Comparison of ENCODE assay signal across 8 cellular contexts in genomic region chr10:99658622-99659030, GRCh38. TPM values are rescaled to one million over a fixed set of nuclear protein-coding genes. Genes with fewer than 3 reads are reported as not detected.
DNase-seq lines count a peak whose midpoint lies in the region; ATAC-seq, FAIRE-seq and TF ChIP-seq lines count a peak whose summit lies in the region.
"Had no signal": no experiment of that assay in that cellular context is flagged by ENCODE, and none has a peak within 500 bp of the region (broad histone marks: within the 10 kb centered on the region; RNA-seq: fewer than 3 reads in every experiment).

No MANE protein-coding gene starts in this region.

- CTCF ChIA-PET in SK-N-SH (lab: Yijun Ruan, JAX) = interaction anchor here (0.8 to 1.4 kb wide), 5 partner anchors 11 to 223 kb away, joined by 3 to 4 read pairs (median 4); no protein-coding TSS in a partner anchor

- TF ChIP-seq RAD21 in SK-N-SH (IDR thresholded peaks at IDR 0.05; ENCODE audit: low read length) = no peak

- H3K36me3 ChIP-seq in H7 (replicated peaks; ENCODE audit: control insufficient read depth, insufficient read depth, low read length) = peaks cover 1% of the 10 kb centered on the region
- peaks cover 6 to 19% of the 10 kb centered on the region in 2 experiments for H3K36me3 ChIP-seq in SK-N-SH (replicated peaks in 1 of 2; ENCODE audit: control insufficient read depth in 1 of 2, insufficient read depth in 2 of 2, low read length in 1 of 2)
- H3K36me3 ChIP-seq in astrocyte (ENCODE audit: insufficient read depth, low read length) = peaks cover 9% of the 10 kb centered on the region

- H3F3A ChIP-seq in SK-N-SH (replicated peaks; ENCODE audit: insufficient read depth) = peaks cover 24% of the 10 kb centered on the region

- no peaks in the 10 kb centered on the region for H3K36me3 Mint-ChIP-seq in astrocyte (ENCODE audit: low read depth, unreplicated experiment)

- TF ChIP-seq EP300 in SK-N-SH (IDR thresholded peaks at IDR 0.05; ENCODE audit: borderline replicate concordance in 1 of 2, low read depth in 1 of 2, low read length in 1 of 2) = no peak

- H4K20me1 ChIP-seq in SK-N-SH (ENCODE audit: insufficient read depth) (no peaks in the 10 kb centered on the region), astrocyte (ENCODE audit: insufficient read depth, low read length) (peaks cover 17% of the 10 kb centered on the region)

- H3K4me1 ChIP-seq in SK-N-SH (ENCODE audit: control insufficient read depth in 1 of 2, insufficient read depth in 2 of 2, low read depth in 1 of 2, low read length in 1 of 2) (peaks cover 0 to 6% of the 10 kb centered on the region in 2 experiments; a peak in 2 of 4 replicates), astrocyte (ENCODE audit: insufficient read depth, low read length) (peaks cover 29% of the 10 kb centered on the region)

- peak overlapping the region; percentile 86 for H3K4me3 ChIP-seq in H7 (ENCODE audit: insufficient read depth, low read depth, low read length)
- peak overlapping the region; percentile 91 for H3K4me3 ChIP-seq in SK-N-SH (ENCODE audit: low read depth in 2 of 2, low read length in 1 of 2)
- H3K4me3 ChIP-seq in astrocyte (ENCODE audit: insufficient read depth, low read depth, low read length) = peak overlapping the region; percentile 98

- peak overlapping the region; percentile 94 for H3K4me2 ChIP-seq in SK-N-SH
- H3K4me2 ChIP-seq in astrocyte (ENCODE audit: low read length) = peak overlapping the region; percentile 98

- peaks cover 38% of the 10 kb centered on the region for H3K79me2 ChIP-seq in SK-N-SH (ENCODE audit: insufficient read depth)
- H3K79me2 ChIP-seq in astrocyte (ENCODE audit: insufficient read depth, low read length) = peaks cover 43% of the 10 kb centered on the region

- H3K27ac ChIP-seq in SK-N-SH (ENCODE audit: low read depth in 2 of 2, low read length in 1 of 2) (no peak overlapping the region; a peak in 2 of 4 replicates), astrocyte (ENCODE audit: low read depth, low read length) (peak overlapping the region; percentile 95)

- H3K4me3 Mint-ChIP-seq in astrocyte (ENCODE audit: unreplicated experiment) = peak overlapping the region; percentile 94

- H3K9me2 ChIP-seq in SK-N-SH = no peaks in the 10 kb centered on the region

- H3K4me1 Mint-ChIP-seq in astrocyte (ENCODE audit: low read depth, unreplicated experiment) = peaks cover 10% of the 10 kb centered on the region

- H3K27me3 Mint-ChIP-seq in astrocyte (ENCODE audit: low read depth, unreplicated experiment) = peaks cover 2% of the 10 kb centered on the region

- DNase-seq in H7 (peak; percentile 31), SK-N-SH (peak; percentile 31), astrocyte (ENCODE audit: low read depth) (peak; percentile 61), iPS-NIHi11 (ENCODE audit: low spot score) (peak; percentile 26), KG1 (lab: John Stamatoyannopoulos, UW) (no peak)
- peak; percentile 39 to 53 (median 46) for DNase-seq in stimulated activated CD4-positive, alpha-beta T cell treated with anti-CD3 and anti-CD28 coated beads, Interleukin-12 subunit alpha, Interleukin-12 subunit beta, amount 100 ng/mL, for 48 hours (ENCODE audit: low read depth in 2 of 3, low spot score in 1 of 3)

- H3K27me3 ChIP-seq in H7 (ENCODE audit: control insufficient read depth, insufficient read depth, low read length) (peaks cover 18% of the 10 kb centered on the region; the same call in 1 of the 2 replicates), SK-N-SH (ENCODE audit: insufficient read depth) (no peaks in the 10 kb centered on the region), astrocyte (ENCODE audit: insufficient read depth, low read length) (no peaks in the 10 kb centered on the region)

- no peak for ATAC-seq in HG03045 (IDR thresholded peaks at IDR 0.05; ENCODE audit: unreplicated experiment)

- peak overlapping the region; percentile 75 for H3K27ac Mint-ChIP-seq in astrocyte (ENCODE audit: unreplicated experiment)

- H3K9me3 ChIP-seq in SK-N-SH = no peaks in the 10 kb centered on the region
- no peaks in the 10 kb centered on the region for H3K9me3 ChIP-seq in astrocyte (ENCODE audit: insufficient read depth, low read depth, low read length)

- WGBS in SK-N-SH (ENCODE audit: low lambda C conversion rate) = 5% methylated on average over 24 of the region's 24 CpGs

- no peaks in the 10 kb centered on the region for H3K9me3 Mint-ChIP-seq in astrocyte (ENCODE audit: unreplicated experiment)

- H2AFZ ChIP-seq in SK-N-SH (ENCODE audit: low read depth) (peak overlapping the region; percentile 90), astrocyte (ENCODE audit: low read depth, low read length) (peak overlapping the region; percentile 89)

- FAIRE-seq in astrocyte (lab: Jason Lieb, UNC) = no peak
- FAIRE-seq: frontal cortex had no signal

- POLR2A ChIA-PET in SK-N-SH (lab: Yijun Ruan, JAX) = interaction anchor here (0.9 to 1.6 kb wide), 5 partner anchors 25 to 74 kb away, joined by 3 to 6 read pairs (median 3); partner anchors contain the start of genes COX15, CUTC and SLC25A28

- TF ChIP-seq CTCF in SK-N-SH (IDR thresholded peaks at IDR 0.05) (no peak), astrocyte (IDR thresholded peaks at IDR 0.05; ENCODE audit: insufficient read depth, low read depth, low read length) (no peak)

- H3K9ac ChIP-seq in SK-N-SH (peak overlapping the region; percentile 94), astrocyte (ENCODE audit: low read length) (peak overlapping the region; percentile 99)

TF ChIP-seq in SK-N-SH, 30 proteins besides CTCF, POLR2A, EP300 and RAD21:
- TF ChIP-seq YY1 (IDR thresholded peaks at IDR 0.05; ENCODE audit: low read depth) = no peak
- no peak for TF ChIP-seq TAF1 (IDR thresholded peaks at IDR 0.05; ENCODE audit: borderline replicate concordance, low read depth, low read length)
- no peak for TF ChIP-seq FOXJ3 (CRISPR knock-in tag; IDR thresholded peaks at IDR 0.05)
- TF ChIP-seq RXRA (IDR thresholded peaks at IDR 0.05; ENCODE audit: borderline replicate concordance, low read depth) = no peak
- TF ChIP-seq EZH2phosphoT487 (IDR thresholded peaks at IDR 0.05; ENCODE audit: borderline replicate concordance, low read depth) = no peak
- TF ChIP-seq USF1 (IDR thresholded peaks at IDR 0.05; ENCODE audit: borderline replicate concordance, low read depth) = no peak
- no peak for TF ChIP-seq NRF1 (IDR thresholded peaks at IDR 0.05; ENCODE audit: low read depth, low read length)
- no peak for TF ChIP-seq FOXM1 (IDR thresholded peaks at IDR 0.05; ENCODE audit: low read depth)
- TF ChIP-seq MXI1 (IDR thresholded peaks at IDR 0.05; ENCODE audit: low read depth, low read length) = no peak
- no peak for TF ChIP-seq JUND (IDR thresholded peaks at IDR 0.05)
- no peak for TF ChIP-seq PBX3 (IDR thresholded peaks at IDR 0.05)
- TF ChIP-seq SIN3A (IDR thresholded peaks at IDR 0.05; ENCODE audit: borderline replicate concordance, low read depth, low read length) = no peak
- TF ChIP-seq MEF2A (IDR thresholded peaks at IDR 0.05; ENCODE audit: borderline replicate concordance, low read depth) = no peak

RNA-seq across cellular contexts. Expression of gene ENTPD7, which starts 0.7 kb away (rescaled TPM):
- 8.2 and 8.6 TPM in 2 replicates for total RNA-seq in H7 (2014; rRNA removed; shearing (Covaris generic))
- 3.9 and 6.2 TPM in 2 replicates for polyA plus RNA-seq in SK-N-SH (2012; rRNA removed)
- 4.5 and 5.3 TPM in 2 replicates for polyA plus RNA-seq in SK-N-SH (2012; cell fraction: cytosol; rRNA removed)
- polyA plus RNA-seq in SK-N-SH (2012; cell fraction: nucleus; rRNA removed) = 3.5 and 5.6 TPM in 2 replicates
- 21.6 and 22.8 TPM in 2 replicates for total RNA-seq in astrocyte

RNA-seq across cellular contexts. Expression of gene SLC25A28, which starts 38.4 kb away (rescaled TPM):
- total RNA-seq in H7 (2014; rRNA removed; shearing (Covaris generic)) = 21.5 and 24.0 TPM in 2 replicates
- polyA plus RNA-seq in SK-N-SH (2012; rRNA removed) = 23.8 and 34.3 TPM in 2 replicates
- polyA plus RNA-seq in SK-N-SH (2012; cell fraction: cytosol; rRNA removed) = 8.2 and 14.4 TPM in 2 replicates
- 107 and 158 TPM in 2 replicates for polyA plus RNA-seq in SK-N-SH (2012; cell fraction: nucleus; rRNA removed)
- 38.0 and 40.7 TPM in 2 replicates for total RNA-seq in astrocyte
